In the genomic region with DNA sequence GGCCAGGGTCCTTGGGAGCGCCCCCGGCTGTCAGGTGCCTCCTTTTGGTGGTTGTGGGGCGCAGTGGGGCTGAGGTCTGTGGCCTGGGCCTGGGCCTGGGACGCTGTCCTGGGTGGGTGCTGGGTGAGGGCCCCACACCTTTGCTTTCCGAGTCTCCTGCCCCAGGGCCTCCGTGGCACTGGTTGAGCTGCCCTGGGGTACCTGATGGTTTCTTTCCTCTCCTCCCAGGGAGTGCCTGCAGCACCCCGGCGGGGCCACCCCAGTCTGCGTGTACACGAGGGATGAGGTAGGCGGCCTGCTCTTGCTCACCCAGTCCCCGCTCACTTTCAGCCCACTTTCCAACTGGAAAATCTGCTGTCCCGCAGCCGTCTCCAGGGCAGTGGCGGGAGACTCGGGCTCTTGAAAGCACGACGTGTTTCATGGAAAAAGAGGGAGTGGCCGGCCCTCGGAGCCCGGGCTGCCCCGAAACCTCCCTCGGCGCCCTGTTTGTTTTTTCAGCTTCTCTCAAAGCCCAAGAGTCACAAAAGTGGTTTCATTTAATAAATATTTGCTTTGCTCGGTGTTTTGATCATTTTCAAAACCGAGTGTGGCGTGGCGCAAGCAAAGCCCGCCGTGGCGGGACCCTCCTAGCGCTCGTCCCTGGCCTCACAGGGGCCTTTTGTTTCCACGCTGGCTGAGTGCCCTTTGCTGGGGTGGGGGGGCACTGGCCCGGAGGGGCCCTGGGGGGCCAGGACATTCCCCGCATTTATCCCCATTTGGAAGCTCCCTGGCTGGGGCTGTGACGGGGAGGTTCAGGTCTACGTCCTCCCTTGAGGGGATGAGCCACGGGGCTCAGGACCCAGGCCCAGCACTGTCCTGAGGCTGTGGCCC, we compare ENCODE assay signal across 1 cellular context.
TF ChIP-seq lines count a peak whose summit lies in the region.

No MANE protein-coding gene starts in this region.

TF ChIP-seq in HepG2, 621 proteins besides CTCF, POLR2A, EP300 and RAD21 (continued from another document and continues in another):
- peak; percentile 75 for TF ChIP-seq ZSCAN5A (CRISPR knock-in tag; IDR thresholded peaks at IDR 0.05; ENCODE audit: borderline replicate concordance)
- TF ChIP-seq, protein P1, sequence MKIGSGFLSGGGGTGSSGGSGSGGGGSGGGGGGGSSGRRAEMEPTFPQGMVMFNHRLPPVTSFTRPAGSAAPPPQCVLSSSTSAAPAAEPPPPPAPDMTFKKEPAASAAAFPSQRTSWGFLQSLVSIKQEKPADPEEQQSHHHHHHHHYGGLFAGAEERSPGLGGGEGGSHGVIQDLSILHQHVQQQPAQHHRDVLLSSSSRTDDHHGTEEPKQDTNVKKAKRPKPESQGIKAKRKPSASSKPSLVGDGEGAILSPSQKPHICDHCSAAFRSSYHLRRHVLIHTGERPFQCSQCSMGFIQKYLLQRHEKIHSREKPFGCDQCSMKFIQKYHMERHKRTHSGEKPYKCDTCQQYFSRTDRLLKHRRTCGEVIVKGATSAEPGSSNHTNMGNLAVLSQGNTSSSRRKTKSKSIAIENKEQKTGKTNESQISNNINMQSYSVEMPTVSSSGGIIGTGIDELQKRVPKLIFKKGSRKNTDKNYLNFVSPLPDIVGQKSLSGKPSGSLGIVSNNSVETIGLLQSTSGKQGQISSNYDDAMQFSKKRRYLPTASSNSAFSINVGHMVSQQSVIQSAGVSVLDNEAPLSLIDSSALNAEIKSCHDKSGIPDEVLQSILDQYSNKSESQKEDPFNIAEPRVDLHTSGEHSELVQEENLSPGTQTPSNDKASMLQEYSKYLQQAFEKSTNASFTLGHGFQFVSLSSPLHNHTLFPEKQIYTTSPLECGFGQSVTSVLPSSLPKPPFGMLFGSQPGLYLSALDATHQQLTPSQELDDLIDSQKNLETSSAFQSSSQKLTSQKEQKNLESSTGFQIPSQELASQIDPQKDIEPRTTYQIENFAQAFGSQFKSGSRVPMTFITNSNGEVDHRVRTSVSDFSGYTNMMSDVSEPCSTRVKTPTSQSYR (CRISPR knock-in tag; IDR thresholded peaks at IDR 0.05; ENCODE audit: borderline replicate concordance) = peak; percentile 35; the same call in 1 of the 2 replicates
- no peak for TF ChIP-seq CC2D1A (CRISPR knock-in tag; IDR thresholded peaks at IDR 0.05)
- no peak for TF ChIP-seq GABPA (IDR thresholded peaks at IDR 0.05; ENCODE audit: low read depth, low read length)
- TF ChIP-seq GABPA (CRISPR knock-in tag; IDR thresholded peaks at IDR 0.05; ENCODE audit: low read depth) = no peak
- TF ChIP-seq ZNF878 (CRISPR knock-in tag; IDR thresholded peaks at IDR 0.05) = peak; percentile 93
- TF ChIP-seq JARID2 (CRISPR knock-in tag; IDR thresholded peaks at IDR 0.05; ENCODE audit: insufficient replicate concordance) = peak; percentile 23
- no peak for TF ChIP-seq ZNF776 (CRISPR knock-in tag; IDR thresholded peaks at IDR 0.05)
- TF ChIP-seq HDAC6 (IDR thresholded peaks at IDR 0.05; ENCODE audit: low read depth, low read length) = no peak
- TF ChIP-seq AGO2 (optimal IDR thresholded peaks at IDR 0.05; ENCODE audit: low read depth, low read length) = peak; percentile 100
- TF ChIP-seq MLLT10 (CRISPR knock-in tag; IDR thresholded peaks at IDR 0.05) = no peak
- peak; percentile 47; the same call in 1 of the 2 replicates for TF ChIP-seq ZC3H4 (CRISPR knock-in tag; IDR thresholded peaks at IDR 0.05; ENCODE audit: borderline replicate concordance)
- no peak for TF ChIP-seq ARNT (IDR thresholded peaks at IDR 0.05)
- TF ChIP-seq ZNF746 (CRISPR knock-in tag; IDR thresholded peaks at IDR 0.05) = peak; percentile 96
- TF ChIP-seq GPN1 (CRISPR knock-in tag; IDR thresholded peaks at IDR 0.05; ENCODE audit: borderline replicate concordance) = no peak
- TF ChIP-seq RXRA (CRISPR knock-in tag; IDR thresholded peaks at IDR 0.05) = no peak; the same call in 1 of the 2 replicates
- TF ChIP-seq, protein P2, sequence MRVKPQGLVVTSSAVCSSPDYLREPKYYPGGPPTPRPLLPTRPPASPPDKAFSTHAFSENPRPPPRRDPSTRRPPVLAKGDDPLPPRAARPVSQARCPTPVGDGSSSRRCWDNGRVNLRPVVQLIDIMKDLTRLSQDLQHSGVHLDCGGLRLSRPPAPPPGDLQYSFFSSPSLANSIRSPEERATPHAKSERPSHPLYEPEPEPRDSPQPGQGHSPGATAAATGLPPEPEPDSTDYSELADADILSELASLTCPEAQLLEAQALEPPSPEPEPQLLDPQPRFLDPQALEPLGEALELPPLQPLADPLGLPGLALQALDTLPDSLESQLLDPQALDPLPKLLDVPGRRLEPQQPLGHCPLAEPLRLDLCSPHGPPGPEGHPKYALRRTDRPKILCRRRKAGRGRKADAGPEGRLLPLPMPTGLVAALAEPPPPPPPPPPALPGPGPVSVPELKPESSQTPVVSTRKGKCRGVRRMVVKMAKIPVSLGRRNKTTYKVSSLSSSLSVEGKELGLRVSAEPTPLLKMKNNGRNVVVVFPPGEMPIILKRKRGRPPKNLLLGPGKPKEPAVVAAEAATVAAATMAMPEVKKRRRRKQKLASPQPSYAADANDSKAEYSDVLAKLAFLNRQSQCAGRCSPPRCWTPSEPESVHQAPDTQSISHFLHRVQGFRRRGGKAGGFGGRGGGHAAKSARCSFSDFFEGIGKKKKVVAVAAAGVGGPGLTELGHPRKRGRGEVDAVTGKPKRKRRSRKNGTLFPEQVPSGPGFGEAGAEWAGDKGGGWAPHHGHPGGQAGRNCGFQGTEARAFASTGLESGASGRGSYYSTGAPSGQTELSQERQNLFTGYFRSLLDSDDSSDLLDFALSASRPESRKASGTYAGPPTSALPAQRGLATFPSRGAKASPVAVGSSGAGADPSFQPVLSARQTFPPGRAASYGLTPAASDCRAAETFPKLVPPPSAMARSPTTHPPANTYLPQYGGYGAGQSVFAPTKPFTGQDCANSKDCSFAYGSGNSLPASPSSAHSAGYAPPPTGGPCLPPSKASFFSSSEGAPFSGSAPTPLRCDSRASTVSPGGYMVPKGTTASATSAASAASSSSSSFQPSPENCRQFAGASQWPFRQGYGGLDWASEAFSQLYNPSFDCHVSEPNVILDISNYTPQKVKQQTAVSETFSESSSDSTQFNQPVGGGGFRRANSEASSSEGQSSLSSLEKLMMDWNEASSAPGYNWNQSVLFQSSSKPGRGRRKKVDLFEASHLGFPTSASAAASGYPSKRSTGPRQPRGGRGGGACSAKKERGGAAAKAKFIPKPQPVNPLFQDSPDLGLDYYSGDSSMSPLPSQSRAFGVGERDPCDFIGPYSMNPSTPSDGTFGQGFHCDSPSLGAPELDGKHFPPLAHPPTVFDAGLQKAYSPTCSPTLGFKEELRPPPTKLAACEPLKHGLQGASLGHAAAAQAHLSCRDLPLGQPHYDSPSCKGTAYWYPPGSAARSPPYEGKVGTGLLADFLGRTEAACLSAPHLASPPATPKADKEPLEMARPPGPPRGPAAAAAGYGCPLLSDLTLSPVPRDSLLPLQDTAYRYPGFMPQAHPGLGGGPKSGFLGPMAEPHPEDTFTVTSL (CRISPR knock-in tag; IDR thresholded peaks at IDR 0.05; ENCODE audit: borderline replicate concordance) = peak; percentile 77
- TF ChIP-seq ZNF33A (CRISPR knock-in tag; IDR thresholded peaks at IDR 0.05; ENCODE audit: borderline replicate concordance) = peak; percentile 94; the same call in 1 of the 2 replicates
- 0 out of 2 replicates have a peak, but pooled peaks have one; percentile 12 for TF ChIP-seq ZNF572 (CRISPR knock-in tag; IDR thresholded peaks at IDR 0.05)
- peak; percentile 61 for TF ChIP-seq ZFP90 (CRISPR knock-in tag; IDR thresholded peaks at IDR 0.05; ENCODE audit: borderline replicate concordance)
- TF ChIP-seq UBTF (CRISPR knock-in tag; IDR thresholded peaks at IDR 0.05) = no peak; the same call in 1 of the 2 replicates
- TF ChIP-seq NFKBIZ (CRISPR knock-in tag; IDR thresholded peaks at IDR 0.05) = peak; percentile 54; the same call in 1 of the 2 replicates
- TF ChIP-seq, protein P3, sequence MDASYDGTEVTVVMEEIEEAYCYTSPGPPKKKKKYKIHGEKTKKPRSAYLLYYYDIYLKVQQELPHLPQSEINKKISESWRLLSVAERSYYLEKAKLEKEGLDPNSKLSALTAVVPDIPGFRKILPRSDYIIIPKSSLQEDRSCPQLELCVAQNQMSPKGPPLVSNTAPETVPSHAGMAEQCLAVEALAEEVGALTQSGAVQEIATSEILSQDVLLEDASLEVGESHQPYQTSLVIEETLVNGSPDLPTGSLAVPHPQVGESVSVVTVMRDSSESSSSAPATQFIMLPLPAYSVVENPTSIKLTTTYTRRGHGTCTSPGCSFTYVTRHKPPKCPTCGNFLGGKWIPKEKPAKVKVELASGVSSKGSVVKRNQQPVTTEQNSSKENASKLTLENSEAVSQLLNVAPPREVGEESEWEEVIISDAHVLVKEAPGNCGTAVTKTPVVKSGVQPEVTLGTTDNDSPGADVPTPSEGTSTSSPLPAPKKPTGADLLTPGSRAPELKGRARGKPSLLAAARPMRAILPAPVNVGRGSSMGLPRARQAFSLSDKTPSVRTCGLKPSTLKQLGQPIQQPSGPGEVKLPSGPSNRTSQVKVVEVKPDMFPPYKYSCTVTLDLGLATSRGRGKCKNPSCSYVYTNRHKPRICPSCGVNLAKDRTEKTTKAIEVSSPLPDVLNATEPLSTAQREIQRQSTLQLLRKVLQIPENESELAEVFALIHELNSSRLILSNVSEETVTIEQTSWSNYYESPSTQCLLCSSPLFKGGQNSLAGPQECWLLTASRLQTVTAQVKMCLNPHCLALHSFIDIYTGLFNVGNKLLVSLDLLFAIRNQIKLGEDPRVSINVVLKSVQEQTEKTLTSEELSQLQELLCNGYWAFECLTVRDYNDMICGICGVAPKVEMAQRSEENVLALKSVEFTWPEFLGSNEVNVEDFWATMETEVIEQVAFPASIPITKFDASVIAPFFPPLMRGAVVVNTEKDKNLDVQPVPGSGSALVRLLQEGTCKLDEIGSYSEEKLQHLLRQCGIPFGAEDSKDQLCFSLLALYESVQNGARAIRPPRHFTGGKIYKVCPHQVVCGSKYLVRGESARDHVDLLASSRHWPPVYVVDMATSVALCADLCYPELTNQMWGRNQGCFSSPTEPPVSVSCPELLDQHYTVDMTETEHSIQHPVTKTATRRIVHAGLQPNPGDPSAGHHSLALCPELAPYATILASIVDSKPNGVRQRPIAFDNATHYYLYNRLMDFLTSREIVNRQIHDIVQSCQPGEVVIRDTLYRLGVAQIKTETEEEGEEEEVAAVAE (CRISPR knock-in tag; IDR thresholded peaks at IDR 0.05; ENCODE audit: borderline replicate concordance) = 0 out of 2 replicates have a peak, but pooled peaks have one; percentile 30
- TF ChIP-seq, protein P4, sequence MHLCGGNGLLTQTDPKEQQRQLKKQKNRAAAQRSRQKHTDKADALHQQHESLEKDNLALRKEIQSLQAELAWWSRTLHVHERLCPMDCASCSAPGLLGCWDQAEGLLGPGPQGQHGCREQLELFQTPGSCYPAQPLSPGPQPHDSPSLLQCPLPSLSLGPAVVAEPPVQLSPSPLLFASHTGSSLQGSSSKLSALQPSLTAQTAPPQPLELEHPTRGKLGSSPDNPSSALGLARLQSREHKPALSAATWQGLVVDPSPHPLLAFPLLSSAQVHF (CRISPR knock-in tag; IDR thresholded peaks at IDR 0.05) = 0 out of 2 replicates have a peak, but pooled peaks have one; percentile 33
- TF ChIP-seq KLF15 (CRISPR knock-in tag; IDR thresholded peaks at IDR 0.05; ENCODE audit: borderline replicate concordance) = 0 out of 2 replicates have a peak, but pooled peaks have one; percentile 68
- peak; percentile 24; the same call in 1 of the 2 replicates for TF ChIP-seq KLF11 (CRISPR knock-in tag; IDR thresholded peaks at IDR 0.05)
- 0 out of 2 replicates have a peak, but pooled peaks have one; percentile 9 for TF ChIP-seq HOMEZ (CRISPR knock-in tag; IDR thresholded peaks at IDR 0.05; ENCODE audit: low read depth)
- TF ChIP-seq PATZ1 (CRISPR knock-in tag; IDR thresholded peaks at IDR 0.05) = peak; percentile 100
- TF ChIP-seq ZNF816 (CRISPR knock-in tag; IDR thresholded peaks at IDR 0.05; ENCODE audit: borderline replicate concordance) = peak; percentile 57
